ENCODE assay signal across 1 cellular context in the genomic region with DNA sequence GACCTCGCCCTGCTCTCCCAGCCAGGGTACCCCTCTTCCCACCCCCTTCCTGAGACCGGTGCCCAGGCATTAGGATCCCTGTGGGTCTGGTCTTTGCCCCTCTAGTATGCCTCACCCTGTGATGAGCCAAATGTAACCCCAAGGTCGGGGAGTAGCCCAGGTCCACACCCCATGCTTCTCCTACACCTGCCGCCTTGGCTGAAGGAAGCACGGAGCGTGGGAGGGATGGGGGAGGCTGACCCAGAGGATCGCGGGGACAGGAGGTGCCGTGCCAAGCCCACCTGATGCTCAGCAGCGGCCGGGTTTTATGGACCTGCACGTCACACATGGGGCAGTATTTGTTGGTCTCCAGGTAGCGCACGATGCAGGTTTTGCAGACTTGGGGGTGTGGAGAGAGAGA.
TF ChIP-seq lines count a peak whose summit lies in the region.

No MANE protein-coding gene starts in this region.

TF ChIP-seq in H1, 55 proteins besides CTCF, POLR2A, EP300 and RAD21:
- TF ChIP-seq NANOG (IDR thresholded peaks at IDR 0.05; ENCODE audit: insufficient read depth, low read depth, low read length, poor library complexity, severe bottlenecking), result no peak
- TF ChIP-seq BRCA1 (IDR thresholded peaks at IDR 0.05; ENCODE audit: low read depth, low read length), result no peak
- no peak for TF ChIP-seq POLR2AphosphoS5 (IDR thresholded peaks at IDR 0.05; ENCODE audit: low read depth, low read length)
- TF ChIP-seq ZNF274 (IDR thresholded peaks at IDR 0.05; ENCODE audit: borderline replicate concordance, extremely low read depth, low read length), result no peak
- no peak for TF ChIP-seq SIN3A (conservative IDR thresholded peaks at IDR 0.05 in 1 of 2, IDR thresholded peaks at IDR 0.05 in 1 of 2; ENCODE audit: low read depth in 1 of 2, low read length in 2 of 2)
- TF ChIP-seq EGR1 (IDR thresholded peaks at IDR 0.05; ENCODE audit: borderline replicate concordance, low read depth, low read length), result no peak
- no peak for TF ChIP-seq RBBP5 (IDR thresholded peaks at IDR 0.05; ENCODE audit: borderline replicate concordance, low read depth, low read length)
- TF ChIP-seq KDM1A (IDR thresholded peaks at IDR 0.05; ENCODE audit: borderline replicate concordance, low read length), result no peak
- no peak for TF ChIP-seq CEBPB (IDR thresholded peaks at IDR 0.05; ENCODE audit: low read depth, low read length)
- no peak for TF ChIP-seq TAF7 (optimal IDR thresholded peaks at IDR 0.05; ENCODE audit: borderline replicate concordance, low read depth, low read length)
- TF ChIP-seq SUZ12 (IDR thresholded peaks at IDR 0.05; ENCODE audit: low read length), result no peak
- no peak for TF ChIP-seq SAP30 (IDR thresholded peaks at IDR 0.05; ENCODE audit: insufficient read depth, insufficient replicate concordance, low read length)
- TF ChIP-seq, protein P1, sequence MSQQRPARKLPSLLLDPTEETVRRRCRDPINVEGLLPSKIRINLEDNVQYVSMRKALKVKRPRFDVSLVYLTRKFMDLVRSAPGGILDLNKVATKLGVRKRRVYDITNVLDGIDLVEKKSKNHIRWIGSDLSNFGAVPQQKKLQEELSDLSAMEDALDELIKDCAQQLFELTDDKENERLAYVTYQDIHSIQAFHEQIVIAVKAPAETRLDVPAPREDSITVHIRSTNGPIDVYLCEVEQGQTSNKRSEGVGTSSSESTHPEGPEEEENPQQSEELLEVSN (IDR thresholded peaks at IDR 0.05), result no peak
TF ChIP-seq in H1: peak in this region for 0.
